26 cellular contexts compared by ENCODE assay signal in genomic region chr3:117052356-117052755, GRCh38.
DNase-seq lines count a peak whose midpoint lies in the region; ATAC-seq and TF ChIP-seq lines count a peak whose summit lies in the region.
"Had no signal": no experiment of that assay in that cellular context is flagged by ENCODE, and none has a peak within 500 bp of the region (broad histone marks: within the 10 kb centered on the region; RNA-seq: fewer than 3 reads in every experiment).

No MANE protein-coding gene starts in this region.

- no peak overlapping the region for H3K4me3 ChIP-seq in skeletal muscle cell (ENCODE audit: low read depth, low read length)
- H3K4me3 ChIP-seq in colonic mucosa, result no peak overlapping the region
- H3K4me3 ChIP-seq: BLaER1, breast epithelium, gastroesophageal sphincter, lower lobe of right lung, neural progenitor cell, tibial artery had no signal

- H3K4me1 ChIP-seq in colonic mucosa, result no peaks in the 10 kb centered on the region
- H3K4me1 ChIP-seq: breast epithelium, gastroesophageal sphincter, lower lobe of right lung, tibial artery had no signal

- H3K27ac Mint-ChIP-seq in mesothelial cell of epicardium, result no peak overlapping the region
- H3K27ac Mint-ChIP-seq: activated CD4-positive, alpha-beta memory T cell treated with anti-CD3 and anti-CD28 coated beads for 36 hours; H9; neural progenitor cell; stimulated activated naive CD8-positive, alpha-beta T cell treated with anti-CD3 and anti-CD28 coated beads, Interleukin-15, Interleukin-2, amounts not matched to agents 100 ng/mL and 50 ng/mL, for 24 hours had no signal

- intact Hi-C loops in colonic mucosa (cut with DNase I), result loop anchor here (10.0 kb wide), 1 partner anchor 302 kb away; no protein-coding TSS in a partner anchor

- TF ChIP-seq CTCF in colonic mucosa (IDR thresholded peaks at IDR 0.05) (no peak), mesothelial cell of epicardium (IDR thresholded peaks at IDR 0.05; ENCODE audit: unreplicated experiment) (no peak)

- no peaks in the 10 kb centered on the region for H3K36me3 ChIP-seq in colonic mucosa
- H3K36me3 ChIP-seq: BLaER1, breast epithelium, gastroesophageal sphincter, lower lobe of right lung, neural progenitor cell, tibial artery had no signal

- ATAC-seq in HG02981 (IDR thresholded peaks at IDR 0.05; ENCODE audit: unreplicated experiment), result no peak
- ATAC-seq: gastroesophageal sphincter, lower lobe of right lung had no signal

- H3K27me3 Mint-ChIP-seq in mesothelial cell of epicardium (ENCODE audit: low read depth), result no peaks in the 10 kb centered on the region
- H3K27me3 Mint-ChIP-seq: activated CD4-positive, alpha-beta memory T cell treated with anti-CD3 and anti-CD28 coated beads for 36 hours; stimulated activated naive CD8-positive, alpha-beta T cell treated with anti-CD3 and anti-CD28 coated beads, Interleukin-15, Interleukin-2, amounts not matched to agents 100 ng/mL and 50 ng/mL, for 24 hours had no signal

- peaks cover 2% of the 10 kb centered on the region for H3K36me3 Mint-ChIP-seq in mesothelial cell of epicardium
- H3K36me3 Mint-ChIP-seq: activated CD4-positive, alpha-beta memory T cell treated with anti-CD3 and anti-CD28 coated beads for 36 hours; neural progenitor cell had no signal

- peaks cover 6% of the 10 kb centered on the region for H3K9me3 Mint-ChIP-seq in mesothelial cell of epicardium
- H3K9me3 Mint-ChIP-seq: stimulated activated naive CD8-positive, alpha-beta T cell treated with anti-CD3 and anti-CD28 coated beads, Interleukin-15, Interleukin-2, amounts not matched to agents 100 ng/mL and 50 ng/mL, for 24 hours had no signal

- H3K4me1 Mint-ChIP-seq in mesothelial cell of epicardium, result peaks cover 12% of the 10 kb centered on the region

- H3K9me3 ChIP-seq in colonic mucosa, result no peaks in the 10 kb centered on the region
- H3K9me3 ChIP-seq: breast epithelium, gastroesophageal sphincter, lower lobe of right lung, tibial artery had no signal

- H3K9ac ChIP-seq in colonic mucosa (ENCODE audit: low read depth in 2 of 2, low read length in 2 of 2), result no peak overlapping the region
- H3K9ac ChIP-seq: BLaER1, neural progenitor cell had no signal

- no peaks in the 10 kb centered on the region for H3K27me3 ChIP-seq in colonic mucosa
- H3K27me3 ChIP-seq: BLaER1, breast epithelium, gastroesophageal sphincter, neural progenitor cell, tibial artery had no signal

- DNase-seq in EL, result peak; percentile 75
- DNase-seq in amniotic stem cell (lab: John Stamatoyannopoulos, UW), result peak; percentile 48
- DNase-seq in fibroblast of peridontal ligament (ENCODE audit: extremely low read depth), result peak; percentile 91
- peak; percentile 39 for DNase-seq in skeletal muscle cell (ENCODE audit: low read depth)
- DNase-seq in DMS 273 treated with DMSO at 0.1 percent for 48 hours (lab: John Stamatoyannopoulos, UW), result no peak
- no peak for DNase-seq in colonic mucosa
- no peak for DNase-seq in mesothelial cell of epicardium (ENCODE audit: low spot score in 2 of 2, unreplicated experiment in 2 of 2)
- DNase-seq: activated CD4-positive, alpha-beta memory T cell treated with anti-CD3 and anti-CD28 coated beads for 36 hours; activated CD4-positive, CD25-positive, alpha-beta regulatory T cell; activated effector memory CD4-positive, alpha-beta T cell treated with anti-CD3 and anti-CD28 coated beads, Interleukin-2, amount 50 U/mL, for 16 hours; activated T-cell treated with anti-CD3 and anti-CD28 coated beads for 4 hours; H9; KBM-7; kidney; lower lobe of right lung; NCI-H146; NCI-H524; stimulated activated CD4-positive, alpha-beta T cell treated with anti-CD3 and anti-CD28 coated beads, Interleukin-4, amount 100 ng/mL, for 24 hours; T1000 had no signal

- no peak overlapping the region for H3K27ac ChIP-seq in colonic mucosa
- H3K27ac ChIP-seq: BLaER1, breast epithelium, gastroesophageal sphincter, lower lobe of right lung, neural progenitor cell, tibial artery had no signal

- no peak overlapping the region for H3K4me3 Mint-ChIP-seq in mesothelial cell of epicardium
- H3K4me3 Mint-ChIP-seq: activated CD4-positive, alpha-beta memory T cell treated with anti-CD3 and anti-CD28 coated beads for 36 hours; H9; neural progenitor cell; stimulated activated naive CD8-positive, alpha-beta T cell treated with anti-CD3 and anti-CD28 coated beads, Interleukin-15, Interleukin-2, amounts not matched to agents 100 ng/mL and 50 ng/mL, for 24 hours had no signal

Comparison
In these comparisons a context has a peak if more than half of its experiments do, and no peak if none do; other contexts are left out.
1. DNase-seq: peak in EL (single experiment), amniotic stem cell (single experiment), fibroblast of peridontal ligament (single experiment) and skeletal muscle cell (single experiment); none in DMS 273 treated with DMSO at 0.1 percent for 48 hours (single experiment), colonic mucosa (single experiment) and mesothelial cell of epicardium (0 of 2).